1 cellular context compared by ENCODE assay signal in genomic region chr1:47333922-47334764, GRCh38.
TF ChIP-seq lines count a peak whose summit lies in the region.

No MANE protein-coding gene starts in this region.

TF ChIP-seq in K562, 482 proteins besides CTCF, POLR2A, EP300 and RAD21 (continued from another document and continues in another):
- TF ChIP-seq, protein P1, sequence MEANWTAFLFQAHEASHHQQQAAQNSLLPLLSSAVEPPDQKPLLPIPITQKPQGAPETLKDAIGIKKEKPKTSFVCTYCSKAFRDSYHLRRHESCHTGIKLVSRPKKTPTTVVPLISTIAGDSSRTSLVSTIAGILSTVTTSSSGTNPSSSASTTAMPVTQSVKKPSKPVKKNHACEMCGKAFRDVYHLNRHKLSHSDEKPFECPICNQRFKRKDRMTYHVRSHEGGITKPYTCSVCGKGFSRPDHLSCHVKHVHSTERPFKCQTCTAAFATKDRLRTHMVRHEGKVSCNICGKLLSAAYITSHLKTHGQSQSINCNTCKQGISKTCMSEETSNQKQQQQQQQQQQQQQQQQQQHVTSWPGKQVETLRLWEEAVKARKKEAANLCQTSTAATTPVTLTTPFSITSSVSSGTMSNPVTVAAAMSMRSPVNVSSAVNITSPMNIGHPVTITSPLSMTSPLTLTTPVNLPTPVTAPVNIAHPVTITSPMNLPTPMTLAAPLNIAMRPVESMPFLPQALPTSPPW (CRISPR knock-in tag; IDR thresholded peaks at IDR 0.05): peak; percentile 71; the same call in 1 of the 2 replicates
- TF ChIP-seq BRCA1 (IDR thresholded peaks at IDR 0.05) (no peak), BRCA1 (CRISPR knock-in tag; IDR thresholded peaks at IDR 0.05) (no peak), MEIS2 (IDR thresholded peaks at IDR 0.05; ENCODE audit: partially characterized antibody) (no peak), RNF2 (IDR thresholded peaks at IDR 0.05) (no peak), CTBP1 (IDR thresholded peaks at IDR 0.05; ENCODE audit: borderline replicate concordance) (peak; percentile 77), ZSCAN32 (CRISPR knock-in tag; IDR thresholded peaks at IDR 0.05) (no peak), POLR3A (IDR thresholded peaks at IDR 0.05; ENCODE audit: borderline replicate concordance, extremely low read depth, insufficient read depth, insufficient read length) (no peak), ARID3B (CRISPR knock-in tag; IDR thresholded peaks at IDR 0.05; ENCODE audit: borderline replicate concordance) (no peak), MAZ (CRISPR knock-in tag; conservative IDR thresholded peaks at IDR 0.05 in 1 of 2, IDR thresholded peaks at IDR 0.05 in 1 of 2) (peak; percentile 68 to 83; a peak in 3 of 4 replicates), ZBTB26 (CRISPR knock-in tag; IDR thresholded peaks at IDR 0.05) (no peak), SMAD1 (IDR thresholded peaks at IDR 0.05; ENCODE audit: low read depth, low read length, partially characterized antibody) (no peak), ZNF696 (CRISPR knock-in tag; conservative IDR thresholded peaks at IDR 0.05) (no peak), WHSC1 (IDR thresholded peaks at IDR 0.05; ENCODE audit: low read length) (no peak), CAMTA2 (CRISPR knock-in tag; conservative IDR thresholded peaks at IDR 0.05) (no peak), SMAD3 (CRISPR knock-in tag; conservative IDR thresholded peaks at IDR 0.05) (no peak), CBX1 (IDR thresholded peaks at IDR 0.05; ENCODE audit: low read depth) (peak; percentile 9; the same call in 1 of the 2 replicates), ADNP (tag; IDR thresholded peaks at IDR 0.05) (no peak), ZBTB7A (IDR thresholded peaks at IDR 0.05; ENCODE audit: borderline replicate concordance, control insufficient read depth, low read depth, low read length) (no peak), SREBF1 (IDR thresholded peaks at IDR 0.05; ENCODE audit: borderline replicate concordance, low read depth, low read length) (0 out of 2 replicates have a peak, but pooled peaks have one; percentile 34), TCF3 (CRISPR knock-in tag; IDR thresholded peaks at IDR 0.05) (no peak; the same call in 1 of the 2 replicates), PHF8 (IDR thresholded peaks at IDR 0.05; ENCODE audit: borderline replicate concordance, low read length) (peak; percentile 76; the same call in 1 of the 2 replicates), MCM7 (IDR thresholded peaks at IDR 0.05) (no peak), ZC3H11A (IDR thresholded peaks at IDR 0.05; ENCODE audit: low read depth, low read length) (no peak; the same call in 1 of the 2 replicates), SIN3A (IDR thresholded peaks at IDR 0.05; ENCODE audit: borderline replicate concordance in 2 of 2, control insufficient read depth in 1 of 2, low read depth in 2 of 2, low read length in 2 of 2) (peak; percentile 47 to 80; a peak in 2 of 4 replicates), NCOA2 (IDR thresholded peaks at IDR 0.05; ENCODE audit: partially characterized antibody in 2 of 2) (no peak), ZNF589 (CRISPR knock-in tag; IDR thresholded peaks at IDR 0.05; ENCODE audit: low read depth) (no peak), NFXL1 (CRISPR knock-in tag; IDR thresholded peaks at IDR 0.05) (no peak), HDAC6 (IDR thresholded peaks at IDR 0.05; ENCODE audit: low read depth, low read length) (no peak), XRCC4 (IDR thresholded peaks at IDR 0.05; ENCODE audit: extremely low read depth, insufficient read depth, insufficient read length) (no peak), ZNF699 (CRISPR knock-in tag; IDR thresholded peaks at IDR 0.05; ENCODE audit: insufficient replicate concordance) (no peak), CREB1 (IDR thresholded peaks at IDR 0.05) (no peak; the same call in 1 of the 2 replicates), CREB1 (CRISPR knock-in tag; IDR thresholded peaks at IDR 0.05) (0 out of 2 replicates have a peak, but pooled peaks have one; percentile 18), ZBTB8A (IDR thresholded peaks at IDR 0.05; ENCODE audit: partially characterized antibody) (no peak), BDP1 (IDR thresholded peaks at IDR 0.05; ENCODE audit: insufficient read depth, insufficient read length) (no peak), RHOXF2B (CRISPR knock-in tag; conservative IDR thresholded peaks at IDR 0.05) (no peak), CEBPZ (IDR thresholded peaks at IDR 0.05; ENCODE audit: borderline replicate concordance, low read depth, low read length) (no peak), KHSRP (IDR thresholded peaks at IDR 0.05) (no peak), BRF2 (IDR thresholded peaks at IDR 0.05; ENCODE audit: borderline replicate concordance, insufficient read depth, insufficient read length) (no peak), ZNF3 (CRISPR knock-in tag; IDR thresholded peaks at IDR 0.05) (no peak), KDM2B (CRISPR knock-in tag; IDR thresholded peaks at IDR 0.05) (0 out of 2 replicates have a peak, but pooled peaks have one; percentile 67), XRCC5 (IDR thresholded peaks at IDR 0.05; ENCODE audit: low read depth, low read length) (no peak), JUND (IDR thresholded peaks at IDR 0.05; ENCODE audit: borderline replicate concordance, low read depth, low read length) (no peak), JUND (tag; IDR thresholded peaks at IDR 0.05; ENCODE audit: borderline replicate concordance, low read depth, low read length) (no peak; the same call in 2 of the 3 replicates), MTA2 (IDR thresholded peaks at IDR 0.05; ENCODE audit: low read depth) (no peak), ZNF668 (CRISPR knock-in tag; IDR thresholded peaks at IDR 0.05) (no peak), ETS2 (tag; IDR thresholded peaks at IDR 0.05; ENCODE audit: borderline replicate concordance, poor library complexity, severe bottlenecking) (peak; percentile 64), TFAM (CRISPR knock-in tag; conservative IDR thresholded peaks at IDR 0.05) (no peak), CREBBP (IDR thresholded peaks at IDR 0.05; ENCODE audit: low read depth, low read length) (no peak), ZNF75A (CRISPR knock-in tag; IDR thresholded peaks at IDR 0.05) (no peak), FOXA1 (IDR thresholded peaks at IDR 0.05; ENCODE audit: borderline replicate concordance) (no peak), RBM39 (optimal IDR thresholded peaks at IDR 0.05; ENCODE audit: low read depth, low read length) (no peak), ELF2 (CRISPR knock-in tag; IDR thresholded peaks at IDR 0.05) (peak; percentile 50; the same call in 1 of the 2 replicates), NR3C1 (CRISPR knock-in tag; IDR thresholded peaks at IDR 0.05) (no peak), HNRNPLL (IDR thresholded peaks at IDR 0.05; ENCODE audit: low read depth, low read length, poor library complexity, severe bottlenecking) (peak; percentile 42), PTRF (tag; IDR thresholded peaks at IDR 0.05) (no peak), ZNF232 (CRISPR knock-in tag; IDR thresholded peaks at IDR 0.05) (peak; percentile 71; the same call in 1 of the 2 replicates), MECOM (CRISPR knock-in tag; IDR thresholded peaks at IDR 0.05) (no peak), COPS2 (conservative IDR thresholded peaks at IDR 0.05) (no peak), GTF2A2 (tag; IDR thresholded peaks at IDR 0.05) (no peak), UBTF (IDR thresholded peaks at IDR 0.05; ENCODE audit: borderline replicate concordance in 1 of 2, low read depth in 2 of 2, low read length in 2 of 2) (peak; percentile 90 to 98; a peak in 3 of 4 replicates), ZNF384 (IDR thresholded peaks at IDR 0.05; ENCODE audit: low read depth, low read length) (0 out of 2 replicates have a peak, but pooled peaks have one; percentile 3), JUNB (CRISPR knock-in tag; conservative IDR thresholded peaks at IDR 0.05) (no peak), DNMT1 (IDR thresholded peaks at IDR 0.05) (no peak), CBFB (CRISPR knock-in tag; IDR thresholded peaks at IDR 0.05) (no peak), HSF4 (CRISPR knock-in tag; IDR thresholded peaks at IDR 0.05; ENCODE audit: borderline replicate concordance) (no peak), ZNF707 (CRISPR knock-in tag; conservative IDR thresholded peaks at IDR 0.05) (no peak), CREB3 (tag; conservative IDR thresholded peaks at IDR 0.05; ENCODE audit: low read depth) (no peak)
- TF ChIP-seq, protein P2, sequence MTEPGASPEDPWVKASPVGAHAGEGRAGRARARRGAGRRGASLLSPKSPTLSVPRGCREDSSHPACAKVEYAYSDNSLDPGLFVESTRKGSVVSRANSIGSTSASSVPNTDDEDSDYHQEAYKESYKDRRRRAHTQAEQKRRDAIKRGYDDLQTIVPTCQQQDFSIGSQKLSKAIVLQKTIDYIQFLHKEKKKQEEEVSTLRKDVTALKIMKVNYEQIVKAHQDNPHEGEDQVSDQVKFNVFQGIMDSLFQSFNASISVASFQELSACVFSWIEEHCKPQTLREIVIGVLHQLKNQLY (CRISPR knock-in tag; conservative IDR thresholded peaks at IDR 0.05): no peak
